13 cellular contexts compared by ENCODE assay signal in the genomic region with DNA sequence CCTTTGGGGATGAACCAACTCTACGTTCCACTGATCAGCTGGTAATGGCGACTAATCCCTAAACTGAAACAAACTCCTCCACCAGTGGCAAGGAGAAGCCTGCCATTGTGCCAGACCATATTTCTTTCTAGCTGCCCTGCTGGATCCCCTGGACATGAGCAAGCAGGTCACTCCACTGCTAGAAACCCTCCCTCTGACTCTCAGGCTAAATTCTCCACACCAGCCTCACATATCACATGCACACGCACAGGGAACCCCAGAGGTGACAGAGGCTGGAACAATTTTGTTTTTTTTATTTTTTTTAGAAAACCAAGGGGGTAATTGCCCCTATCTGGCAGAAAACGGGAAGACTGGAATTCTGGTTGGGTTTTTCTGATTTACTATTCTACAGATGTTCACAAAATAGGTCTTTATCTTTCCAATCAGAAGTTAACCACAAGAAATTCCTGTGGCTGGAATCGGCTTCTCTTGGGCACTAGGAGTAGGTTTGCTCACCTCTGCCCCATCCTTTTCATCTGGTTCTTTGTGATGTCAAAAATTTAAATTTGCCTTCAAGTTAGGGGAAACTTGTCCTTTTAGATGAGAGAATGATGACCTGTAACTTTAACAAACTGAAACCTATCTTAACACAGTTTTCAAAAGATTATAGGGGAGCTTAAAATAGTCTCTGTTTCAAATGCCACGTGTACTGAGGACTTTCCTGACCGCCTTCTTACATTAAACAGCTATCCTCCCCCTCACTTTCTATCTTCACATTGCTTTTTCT.
A peak's percentile ranks its signal among the peaks of the same experiment; 100 is the strongest.
DNase-seq lines count a peak whose midpoint lies in the region; ATAC-seq, FAIRE-seq and TF ChIP-seq lines count a peak whose summit lies in the region.
"Had no signal": no experiment of that assay in that cellular context is flagged by ENCODE, and none has a peak within 500 bp of the region (broad histone marks: within the 10 kb centered on the region; RNA-seq: fewer than 3 reads in every experiment).

No MANE protein-coding gene starts in this region.

- no peaks in the 10 kb centered on the region for H3K4me1 ChIP-seq in BE2C

- H3K27ac ChIP-seq in brain microvascular endothelial cell: no peak overlapping the region
- H3K27ac ChIP-seq: thoracic aorta had no signal

- no peak for FAIRE-seq in urothelium cell line (lab: Jason Lieb, UNC)
- FAIRE-seq: TTC549 had no signal

- H3K4me3 ChIP-seq in brain microvascular endothelial cell (ENCODE audit: low read depth, low read length): no peak overlapping the region
- H3K4me3 ChIP-seq in BE2C (ENCODE audit: low read depth, low read length): no peak overlapping the region
- H3K4me3 ChIP-seq: thoracic aorta had no signal

- H3K9me3 Mint-ChIP-seq in activated naive CD4-positive, alpha-beta T cell treated with anti-CD3 and anti-CD28 coated beads, Interleukin-2, amount 50 U/mL, for 72 hours: peaks cover 0 to 3% of the 10 kb centered on the region in 2 donors

- peaks cover 4 to 12% of the 10 kb centered on the region in 2 donors for H3K36me3 Mint-ChIP-seq in activated naive CD4-positive, alpha-beta T cell treated with anti-CD3 and anti-CD28 coated beads, Interleukin-2, amount 50 U/mL, for 72 hours

- no peaks in the 10 kb centered on the region for H3K36me3 ChIP-seq in brain microvascular endothelial cell (replicated peaks)
- no peaks in the 10 kb centered on the region for H3K36me3 ChIP-seq in BE2C

- H3K27ac Mint-ChIP-seq in activated naive CD4-positive, alpha-beta T cell treated with anti-CD3 and anti-CD28 coated beads, Interleukin-2, amount 50 U/mL, for 72 hours: no peak overlapping the region

- in situ Hi-C loops in brain microvascular endothelial cell (cut with HindIII; ENCODE audit: low pct_ligation_motif_present, low sequenced_read_pairs) (no loop called here), G401 (cut with HindIII; ENCODE audit: low sequenced_read_pairs) (no loop called here)

- no peaks in the 10 kb centered on the region for H3K9me3 ChIP-seq in BE2C

- no peaks in the 10 kb centered on the region for H3K27me3 ChIP-seq in brain microvascular endothelial cell (replicated peaks)
- H3K27me3 ChIP-seq in BE2C: no peaks in the 10 kb centered on the region

- DNase-seq in activated naive CD4-positive, alpha-beta T cell treated with anti-CD3 and anti-CD28 coated beads, Interleukin-2, amount 50 U/mL, for 72 hours (ENCODE audit: low spot score in 2 of 2): no peak
- no peak for DNase-seq in activated naive CD4-positive, alpha-beta T cell treated with anti-CD3 and anti-CD28 coated beads, Interleukin-2, amount 50 U/mL, for 16 hours
- peak; percentile 37 for DNase-seq in brain microvascular endothelial cell
- DNase-seq in urothelium cell line (ENCODE audit: low spot score): peak; percentile 73
- no peak for DNase-seq in activated T-cell treated with anti-CD3 and anti-CD28 coated beads, Interleukin-2, amount 50 U/mL, for 48 hours
- DNase-seq in G401 (ENCODE audit: low spot score): no peak
- no peak for DNase-seq in BE2C
- DNase-seq: activated gamma-delta T cell treated with Interleukin-2 at 50 U/mL for 16 hours; NCI-H1105; stimulated activated CD4-positive, alpha-beta T cell treated with anti-CD3 and anti-CD28 coated beads, Interleukin-2, amount 100 ng/mL, for 48 hours had no signal

- TF ChIP-seq CTCF in brain microvascular endothelial cell (IDR thresholded peaks at IDR 0.05; ENCODE audit: low read depth, low read length, missing control alignments) (no peak), BE2C (IDR thresholded peaks at IDR 0.05; ENCODE audit: low read depth, low read length) (no peak)

- ATAC-seq in activated naive CD4-positive, alpha-beta T cell treated with anti-CD3 and anti-CD28 coated beads, Interleukin-2, amount 50 U/mL, for 72 hours: peak; percentile 9 to 46
- ATAC-seq in HG03565 (IDR thresholded peaks at IDR 0.05; ENCODE audit: unreplicated experiment): peak; percentile 70

Comparison
In these comparisons a context has a peak if more than half of its experiments do, and no peak if none do; other contexts are left out.
1. DNase-seq: peak in brain microvascular endothelial cell (single experiment) and urothelium cell line (single experiment); none in activated naive CD4-positive, alpha-beta T cell treated with anti-CD3 and anti-CD28 coated beads, Interleukin-2, amount 50 U/mL, for 72 hours (0 of 2), activated naive CD4-positive, alpha-beta T cell treated with anti-CD3 and anti-CD28 coated beads, Interleukin-2, amount 50 U/mL, for 16 hours (single experiment), activated T-cell treated with anti-CD3 and anti-CD28 coated beads, Interleukin-2, amount 50 U/mL, for 48 hours (0 of 2), G401 (single experiment) and BE2C (single experiment).